Comparison of ENCODE assay signal across 5 cellular contexts in genomic region chr3:17735362-17735761, GRCh38. TPM values are rescaled to one million over a fixed set of nuclear protein-coding genes. Genes with fewer than 3 reads are reported as not detected.
A peak's percentile ranks its signal among the peaks of the same experiment; 100 is the strongest.
DNase-seq lines count a peak whose midpoint lies in the region; ATAC-seq and TF ChIP-seq lines count a peak whose summit lies in the region.
"Not testable (repeated sequence)": the region's sequence is repeated elsewhere in the genome, so short reads cannot be mapped to it uniquely, and the experiment has no call there.

No MANE protein-coding gene starts in this region.

- not testable (repeated sequence) for TF ChIP-seq CTCF in endothelial cell (IDR thresholded peaks at IDR 0.05; ENCODE audit: unreplicated experiment); nephron progenitor cell (IDR thresholded peaks at IDR 0.05)

- not testable (repeated sequence) for H3K9me3 Mint-ChIP-seq in IgD-negative memory B cell; activated naive CD8-positive, alpha-beta T cell treated with anti-CD3 and anti-CD28 coated beads, Interleukin-2, amount 50 U/mL, for 24 hours; endothelial cell (ENCODE audit: unreplicated experiment)
- peaks cover 21% of the 10 kb centered on the region for H3K9me3 Mint-ChIP-seq in nephron progenitor cell

- ATAC-seq in T-helper 17 cell; activated naive CD8-positive, alpha-beta T cell treated with anti-CD3 and anti-CD28 coated beads, Interleukin-2, amount 50 U/mL, for 24 hours: not testable (repeated sequence)

- H3K36me3 Mint-ChIP-seq in IgD-negative memory B cell; T-helper 17 cell (ENCODE audit: low read depth); endothelial cell (ENCODE audit: low read depth, unreplicated experiment): not testable (repeated sequence)
- H3K36me3 Mint-ChIP-seq in activated naive CD8-positive, alpha-beta T cell treated with anti-CD3 and anti-CD28 coated beads, Interleukin-2, amount 50 U/mL, for 24 hours (ENCODE audit: low read depth), result peaks cover 29% of the 10 kb centered on the region
- H3K36me3 Mint-ChIP-seq in nephron progenitor cell (ENCODE audit: low read depth), result peaks cover 67% of the 10 kb centered on the region

- not testable (repeated sequence) for H3K27me3 Mint-ChIP-seq in IgD-negative memory B cell; T-helper 17 cell; activated naive CD8-positive, alpha-beta T cell treated with anti-CD3 and anti-CD28 coated beads, Interleukin-2, amount 50 U/mL, for 24 hours; endothelial cell (ENCODE audit: unreplicated experiment); nephron progenitor cell (ENCODE audit: low read depth, poor library complexity)

- peaks cover 35 to 50% (median 48%) of the 10 kb centered on the region in 3 donors for H3K4me1 Mint-ChIP-seq in IgD-negative memory B cell
- peaks cover 34% of the 10 kb centered on the region for H3K4me1 Mint-ChIP-seq in T-helper 17 cell
- H3K4me1 Mint-ChIP-seq in activated naive CD8-positive, alpha-beta T cell treated with anti-CD3 and anti-CD28 coated beads, Interleukin-2, amount 50 U/mL, for 24 hours, result peaks cover 39% of the 10 kb centered on the region
- H3K4me1 Mint-ChIP-seq in endothelial cell (ENCODE audit: unreplicated experiment), result peaks cover 12% of the 10 kb centered on the region
- H3K4me1 Mint-ChIP-seq in nephron progenitor cell, result peaks cover 40% of the 10 kb centered on the region

- not testable (repeated sequence) for H3K9me3 ChIP-seq in T-helper 17 cell (ENCODE audit: control insufficient read depth, low read length, poor library complexity, severe bottlenecking)

- not testable (repeated sequence) for DNase-seq in T-helper 17 cell; activated naive CD8-positive, alpha-beta T cell treated with anti-CD3 and anti-CD28 coated beads, Interleukin-2, amount 50 U/mL, for 24 hours; endothelial cell (ENCODE audit: low spot score); nephron progenitor cell

- peak overlapping the region in 1 of 3 donors; percentile 52 for H3K27ac Mint-ChIP-seq in IgD-negative memory B cell
- H3K27ac Mint-ChIP-seq in T-helper 17 cell, result peak overlapping the region; percentile 30
- peak overlapping the region; percentile 44 for H3K27ac Mint-ChIP-seq in activated naive CD8-positive, alpha-beta T cell treated with anti-CD3 and anti-CD28 coated beads, Interleukin-2, amount 50 U/mL, for 24 hours
- not testable (repeated sequence) for H3K27ac Mint-ChIP-seq in endothelial cell (ENCODE audit: unreplicated experiment)
- peak overlapping the region; percentile 93 for H3K27ac Mint-ChIP-seq in nephron progenitor cell

- H3K4me3 Mint-ChIP-seq in IgD-negative memory B cell, result peak overlapping the region in 3 of 4 donors; percentile 46 to 79 (median 68)
- not testable (repeated sequence) for H3K4me3 Mint-ChIP-seq in T-helper 17 cell; activated naive CD8-positive, alpha-beta T cell treated with anti-CD3 and anti-CD28 coated beads, Interleukin-2, amount 50 U/mL, for 24 hours; nephron progenitor cell
- H3K4me3 Mint-ChIP-seq in endothelial cell (ENCODE audit: unreplicated experiment), result peak overlapping the region; percentile 48

RNA-seq across cellular contexts. Expression of gene TBC1D5, which starts 7.1 kb away (rescaled TPM):
- 63.0 TPM for polyA plus RNA-seq in IgD-negative memory B cell
- total RNA-seq in T-helper 17 cell (10 to 100 TPM; 53.7 to 58.4 TPM), endothelial cell (ENCODE audit: unreplicated experiment) (48.2 TPM)
